Comparison of ENCODE assay signal across 15 cellular contexts in genomic region chr4:147110968-147111367, GRCh38.
DNase-seq lines count a peak whose midpoint lies in the region; TF ChIP-seq lines count a peak whose summit lies in the region.
"Had no signal": no experiment of that assay in that cellular context is flagged by ENCODE, and none has a peak within 500 bp of the region (broad histone marks: within the 10 kb centered on the region; RNA-seq: fewer than 3 reads in every experiment).

No MANE protein-coding gene starts in this region.

- 0 out of 2 replicates have a peak, but pooled peaks have one; percentile 4 for TF ChIP-seq CTCF in BJ (IDR thresholded peaks at IDR 0.05; ENCODE audit: insufficient read depth, low read depth, low read length)
- TF ChIP-seq CTCF in dorsolateral prefrontal cortex (IDR thresholded peaks at IDR 0.05 in 54 of 56, conservative IDR thresholded peaks at IDR 0.05 in 2 of 56; ENCODE audit: low read depth in 1 of 56, partially characterized antibody in 56 of 56) = peak in 41 of 56 donors; percentile 9 to 57 (median 34)
- no peak for TF ChIP-seq CTCF in neural cell (IDR thresholded peaks at IDR 0.05; ENCODE audit: poor library complexity, severe bottlenecking)
- TF ChIP-seq CTCF in tibial nerve (IDR thresholded peaks at IDR 0.05) = peak in 1 of 5 experiments; percentile 31

- H3K27me3 ChIP-seq in BJ (ENCODE audit: control insufficient read depth, insufficient read depth, low read length) (no peaks in the 10 kb centered on the region), dorsolateral prefrontal cortex (no peaks in the 10 kb centered on the region), neural cell (ENCODE audit: insufficient read depth, low read depth, low read length) (no peaks in the 10 kb centered on the region), tibial nerve (no peaks in the 10 kb centered on the region)
- H3K27me3 ChIP-seq: brain microvascular endothelial cell, esophagus muscularis mucosa, neutrophil had no signal

- H3K9me2 ChIP-seq in neural cell (ENCODE audit: insufficient read depth, low read length) = no peaks in the 10 kb centered on the region

- DNase-seq in BJ (ENCODE audit: low read depth) = no peak
- DNase-seq in dorsolateral prefrontal cortex = no peak
- no peak for DNase-seq in T1000 (lab: John Stamatoyannopoulos, UW)
- DNase-seq in NCI-H1092 treated with DMSO at 0.1 percent for 48 hours (lab: John Stamatoyannopoulos, UW) = no peak
- no peak for DNase-seq in tibial nerve (ENCODE audit: low spot score in 2 of 2)
- no peak for DNase-seq in stimulated activated CD4-positive, alpha-beta T cell treated with anti-CD3 and anti-CD28 coated beads, Interleukin-4, amount 100 ng/mL, for 4 hours
- DNase-seq: activated CD4-positive, alpha-beta T cell treated with anti-CD3 and anti-CD28 coated beads for 1 hour; brain microvascular endothelial cell; CD4-positive, CD25-positive, alpha-beta regulatory T cell; kidney glomerular epithelial cell; NCI-H1105 treated with DMSO at 0.1 percent for 48 hours had no signal

- H3K4me3 ChIP-seq in BJ (ENCODE audit: low read depth, low read length) (no peak overlapping the region), dorsolateral prefrontal cortex (no peak overlapping the region), neural cell (ENCODE audit: low read length) (no peak overlapping the region), tibial nerve (no peak overlapping the region)
- H3K4me3 ChIP-seq: esophagus muscularis mucosa had no signal

- H3K27ac ChIP-seq in dorsolateral prefrontal cortex = no peak overlapping the region
- no peak overlapping the region for H3K27ac ChIP-seq in neural cell (ENCODE audit: low read length)
- H3K27ac ChIP-seq in tibial nerve = no peak overlapping the region
- H3K27ac ChIP-seq: brain microvascular endothelial cell, esophagus muscularis mucosa, neutrophil had no signal

- H3K36me3 ChIP-seq in BJ (ENCODE audit: control insufficient read depth, insufficient read depth, low read length) (no peaks in the 10 kb centered on the region), neural cell (ENCODE audit: insufficient read depth, low read length) (no peaks in the 10 kb centered on the region), tibial nerve (no peaks in the 10 kb centered on the region)
- H3K36me3 ChIP-seq: brain microvascular endothelial cell, esophagus muscularis mucosa, neutrophil had no signal

- TF ChIP-seq RAD21 in Ishikawa (IDR thresholded peaks at IDR 0.05; ENCODE audit: low read depth) (peak; percentile 33; the same call in 1 of the 2 replicates), neural cell (conservative IDR thresholded peaks at IDR 0.05) (peak; percentile 18)

- no peaks in the 10 kb centered on the region for H3K9me3 ChIP-seq in neural cell (ENCODE audit: low read length)
- H3K9me3 ChIP-seq in tibial nerve = peaks cover 0 to 16% (median 0%) of the 10 kb centered on the region in 4 donors
- H3K9me3 ChIP-seq: neutrophil had no signal

- TF ChIP-seq POLR2A in tibial nerve (IDR thresholded peaks at IDR 0.05) = no peak

- intact Hi-C loops in dorsolateral prefrontal cortex (cut with DNase I) = loop anchor here in 1 of 2 donors (10.0 kb wide), 1 partner anchor 474 kb away; no protein-coding TSS in a partner anchor

- H3K4me2 ChIP-seq in neural cell (ENCODE audit: low read length) = no peak overlapping the region

- no peaks in the 10 kb centered on the region for H4K20me1 ChIP-seq in neural cell (ENCODE audit: insufficient read depth)

- TF ChIP-seq EP300 in Ishikawa (IDR thresholded peaks at IDR 0.05; ENCODE audit: borderline replicate concordance) (no peak), neural cell (conservative IDR thresholded peaks at IDR 0.05; ENCODE audit: poor library complexity, severe bottlenecking) (no peak), tibial nerve (IDR thresholded peaks at IDR 0.05) (no peak)

- no peak overlapping the region for H2AFZ ChIP-seq in neural cell (ENCODE audit: low read depth, low read length)

- POLR2A ChIA-PET in BJ (lab: Charles Lee) = no interaction called here

- H3K79me2 ChIP-seq in neural cell (replicated peaks; ENCODE audit: insufficient read depth, low read length) = no peaks in the 10 kb centered on the region

- H3F3A ChIP-seq in neural cell (ENCODE audit: insufficient read depth, low read length, poor library complexity, severe bottlenecking) = no peaks in the 10 kb centered on the region

- H3K9ac ChIP-seq in neural cell (ENCODE audit: low read length) = no peak overlapping the region

- H3K4me1 ChIP-seq in tibial nerve = no peaks in the 10 kb centered on the region
- H3K4me1 ChIP-seq: esophagus muscularis mucosa had no signal

- CTCF ChIA-PET in BJ (lab: Yijun Ruan, JAX) = interaction anchor here (0.9 to 2.9 kb wide), 2 partner anchors 479 to 756 kb away, joined by 4 to 14 read pairs; no protein-coding TSS in a partner anchor

TF ChIP-seq in Ishikawa, 13 proteins besides CTCF, POLR2A, EP300 and RAD21:
- TF ChIP-seq TEAD4 (IDR thresholded peaks at IDR 0.05) (no peak), YY1 (IDR thresholded peaks at IDR 0.05; ENCODE audit: low read depth) (no peak), TCF12 (IDR thresholded peaks at IDR 0.05; ENCODE audit: low read depth) (no peak), CREB1 (IDR thresholded peaks at IDR 0.05; ENCODE audit: low read depth) (no peak), MAX (IDR thresholded peaks at IDR 0.05) (no peak), CEBPB (IDR thresholded peaks at IDR 0.05) (no peak)
- TF ChIP-seq, protein P1, sequence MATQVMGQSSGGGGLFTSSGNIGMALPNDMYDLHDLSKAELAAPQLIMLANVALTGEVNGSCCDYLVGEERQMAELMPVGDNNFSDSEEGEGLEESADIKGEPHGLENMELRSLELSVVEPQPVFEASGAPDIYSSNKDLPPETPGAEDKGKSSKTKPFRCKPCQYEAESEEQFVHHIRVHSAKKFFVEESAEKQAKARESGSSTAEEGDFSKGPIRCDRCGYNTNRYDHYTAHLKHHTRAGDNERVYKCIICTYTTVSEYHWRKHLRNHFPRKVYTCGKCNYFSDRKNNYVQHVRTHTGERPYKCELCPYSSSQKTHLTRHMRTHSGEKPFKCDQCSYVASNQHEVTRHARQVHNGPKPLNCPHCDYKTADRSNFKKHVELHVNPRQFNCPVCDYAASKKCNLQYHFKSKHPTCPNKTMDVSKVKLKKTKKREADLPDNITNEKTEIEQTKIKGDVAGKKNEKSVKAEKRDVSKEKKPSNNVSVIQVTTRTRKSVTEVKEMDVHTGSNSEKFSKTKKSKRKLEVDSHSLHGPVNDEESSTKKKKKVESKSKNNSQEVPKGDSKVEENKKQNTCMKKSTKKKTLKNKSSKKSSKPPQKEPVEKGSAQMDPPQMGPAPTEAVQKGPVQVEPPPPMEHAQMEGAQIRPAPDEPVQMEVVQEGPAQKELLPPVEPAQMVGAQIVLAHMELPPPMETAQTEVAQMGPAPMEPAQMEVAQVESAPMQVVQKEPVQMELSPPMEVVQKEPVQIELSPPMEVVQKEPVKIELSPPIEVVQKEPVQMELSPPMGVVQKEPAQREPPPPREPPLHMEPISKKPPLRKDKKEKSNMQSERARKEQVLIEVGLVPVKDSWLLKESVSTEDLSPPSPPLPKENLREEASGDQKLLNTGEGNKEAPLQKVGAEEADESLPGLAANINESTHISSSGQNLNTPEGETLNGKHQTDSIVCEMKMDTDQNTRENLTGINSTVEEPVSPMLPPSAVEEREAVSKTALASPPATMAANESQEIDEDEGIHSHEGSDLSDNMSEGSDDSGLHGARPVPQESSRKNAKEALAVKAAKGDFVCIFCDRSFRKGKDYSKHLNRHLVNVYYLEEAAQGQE (IDR thresholded peaks at IDR 0.05; ENCODE audit: low read depth) = no peak

TF ChIP-seq in neural cell, 6 proteins besides CTCF, POLR2A, EP300 and RAD21:
- TF ChIP-seq, protein P1 (IDR thresholded peaks at IDR 0.05; ENCODE audit: borderline replicate concordance) = no peak
- TF ChIP-seq EZH2 (IDR thresholded peaks at IDR 0.05; ENCODE audit: borderline replicate concordance, insufficient read depth, low read length, poor library complexity, severe bottlenecking) = no peak
- no peak for TF ChIP-seq MXI1 (conservative IDR thresholded peaks at IDR 0.05; ENCODE audit: poor library complexity, severe bottlenecking)
- TF ChIP-seq SMC3 (conservative IDR thresholded peaks at IDR 0.05; ENCODE audit: poor library complexity) = no peak
- no peak for TF ChIP-seq TAF1 (IDR thresholded peaks at IDR 0.05; ENCODE audit: low read depth)
- no peak for TF ChIP-seq POLR2AphosphoS5 (IDR thresholded peaks at IDR 0.05)
TF ChIP-seq in neural cell: peak in this region for 0.
